ENCODE assay signal across 1 cellular context in genomic region chr15:49085696-49086459, GRCh38.
TF ChIP-seq lines count a peak whose summit lies in the region.

No MANE protein-coding gene starts in this region.

TF ChIP-seq in HepG2, 621 proteins besides CTCF, POLR2A, EP300 and RAD21 (continued from another document):
- TF ChIP-seq CEBPB (IDR thresholded peaks at IDR 0.05; ENCODE audit: borderline replicate concordance, low read depth, low read length): peak; percentile 24; the same call in 1 of the 2 replicates
TF ChIP-seq in HepG2: peak in this region for 1.
